2 cellular contexts compared by ENCODE assay signal in genomic region chr1:240595476-240595875, GRCh38.
TF ChIP-seq lines count a peak whose summit lies in the region.

No MANE protein-coding gene starts in this region.

TF ChIP-seq in liver, 16 proteins besides CTCF, POLR2A, EP300 and RAD21:
- no peak for TF ChIP-seq ZBTB33 (IDR thresholded peaks at IDR 0.05)
- TF ChIP-seq REST (IDR thresholded peaks at IDR 0.05), result no peak
- no peak for TF ChIP-seq MAX (IDR thresholded peaks at IDR 0.05)
- TF ChIP-seq TAF1 (conservative IDR thresholded peaks at IDR 0.05), result no peak
- no peak for TF ChIP-seq ATF3 (IDR thresholded peaks at IDR 0.05)
- no peak for TF ChIP-seq EGR1 (IDR thresholded peaks at IDR 0.05; ENCODE audit: low read depth in 2 of 2)
- TF ChIP-seq HNF4A (conservative IDR thresholded peaks at IDR 0.05), result no peak
- TF ChIP-seq RXRA (IDR thresholded peaks at IDR 0.05), result no peak
- no peak for TF ChIP-seq FOXA1 (IDR thresholded peaks at IDR 0.05)
- TF ChIP-seq NR2F2 (IDR thresholded peaks at IDR 0.05), result no peak
- TF ChIP-seq FOXA2 (IDR thresholded peaks at IDR 0.05), result no peak
- TF ChIP-seq YY1 (IDR thresholded peaks at IDR 0.05), result no peak
- no peak for TF ChIP-seq HNF4G (IDR thresholded peaks at IDR 0.05)
- no peak for TF ChIP-seq JUND (IDR thresholded peaks at IDR 0.05)
- no peak for TF ChIP-seq SP1 (IDR thresholded peaks at IDR 0.05)
- no peak for TF ChIP-seq GABPA (IDR thresholded peaks at IDR 0.05 in 1 of 2, conservative IDR thresholded peaks at IDR 0.05 in 1 of 2)

TF ChIP-seq in HepG2, 621 proteins besides CTCF, POLR2A, EP300 and RAD21:
- TF ChIP-seq MED13 (CRISPR knock-in tag; IDR thresholded peaks at IDR 0.05), result no peak
- no peak for TF ChIP-seq ZBTB33 (CRISPR knock-in tag; IDR thresholded peaks at IDR 0.05)
- TF ChIP-seq STAT5B (CRISPR knock-in tag; IDR thresholded peaks at IDR 0.05), result no peak
- no peak for TF ChIP-seq PTBP1 (IDR thresholded peaks at IDR 0.05; ENCODE audit: low read depth, low read length, poor library complexity, severe bottlenecking)
- TF ChIP-seq KLF11 (CRISPR knock-in tag; IDR thresholded peaks at IDR 0.05), result no peak
- no peak for TF ChIP-seq ZNF781 (CRISPR knock-in tag; IDR thresholded peaks at IDR 0.05; ENCODE audit: borderline replicate concordance, not compliant biosample characterization)
- TF ChIP-seq ESRRA (CRISPR knock-in tag; IDR thresholded peaks at IDR 0.05; ENCODE audit: low read depth), result no peak
- no peak for TF ChIP-seq ATRX (CRISPR knock-in tag; IDR thresholded peaks at IDR 0.05; ENCODE audit: borderline replicate concordance)
- TF ChIP-seq ZMYM2 (CRISPR knock-in tag; IDR thresholded peaks at IDR 0.05), result no peak
- TF ChIP-seq ZNF660 (CRISPR knock-in tag; IDR thresholded peaks at IDR 0.05; ENCODE audit: borderline replicate concordance, low read depth), result no peak
- no peak for TF ChIP-seq SMYD3 (CRISPR knock-in tag; IDR thresholded peaks at IDR 0.05)
- TF ChIP-seq HNRNPH1 (optimal IDR thresholded peaks at IDR 0.05; ENCODE audit: low read depth, low read length), result no peak
- TF ChIP-seq CREB3 (CRISPR knock-in tag; IDR thresholded peaks at IDR 0.05), result no peak
- TF ChIP-seq THAP9 (CRISPR knock-in tag; IDR thresholded peaks at IDR 0.05; ENCODE audit: borderline replicate concordance), result no peak
- TF ChIP-seq ZNF235 (CRISPR knock-in tag; IDR thresholded peaks at IDR 0.05; ENCODE audit: borderline replicate concordance), result no peak
